In the genomic region with DNA sequence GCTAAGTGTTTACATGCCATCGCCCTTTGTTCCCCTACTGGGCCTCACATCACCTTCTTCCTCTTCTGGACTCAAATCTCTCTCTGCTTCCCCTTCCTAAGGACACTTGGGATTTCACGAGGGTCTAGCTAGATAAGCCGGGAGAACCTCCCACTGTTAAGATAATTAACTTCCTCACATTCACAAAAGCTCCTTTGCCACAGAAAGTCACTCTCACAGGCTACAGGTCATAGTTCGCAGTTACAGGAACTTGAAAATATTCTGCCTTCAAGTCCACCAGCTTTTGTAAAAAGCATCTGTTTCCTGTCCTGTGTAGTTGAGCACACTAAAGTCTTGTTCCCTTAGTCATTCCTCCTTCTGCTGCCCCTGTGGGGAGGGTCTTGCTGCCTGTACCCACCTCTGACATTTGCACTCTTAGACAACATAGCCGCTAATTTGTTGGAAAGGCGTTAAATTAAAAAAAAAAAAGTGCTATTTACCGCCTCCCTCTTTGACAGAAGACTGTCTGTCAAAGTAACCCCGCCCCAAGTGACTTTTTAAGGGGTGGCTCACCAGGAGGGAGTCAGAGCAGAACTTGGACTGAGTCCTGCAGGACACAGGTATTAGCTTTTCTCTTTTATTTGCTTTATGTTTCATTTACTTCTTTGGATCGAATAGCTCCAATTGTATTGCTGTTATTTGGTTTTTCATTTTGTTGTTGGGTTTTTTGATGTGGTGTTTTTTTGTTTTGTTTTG, we compare ENCODE assay signal across 8 cellular contexts. TPM values are rescaled to one million over a fixed set of nuclear protein-coding genes. Genes with fewer than 3 reads are reported as not detected.
DNase-seq lines count a peak whose midpoint lies in the region; ATAC-seq and TF ChIP-seq lines count a peak whose summit lies in the region.

No MANE protein-coding gene starts in this region.

- H3K4me3 ChIP-seq in HL-60 (replicated peaks; ENCODE audit: insufficient read depth, low read length), result no peak overlapping the region

- no peak for ATAC-seq in HG03342 (IDR thresholded peaks at IDR 0.05; ENCODE audit: unreplicated experiment)
- ATAC-seq in omental fat pad (ENCODE audit: low FRiP score), result no peak

- peak; percentile 98 for TF ChIP-seq POLR2A in GM15510 (IDR thresholded peaks at IDR 0.05; ENCODE audit: borderline replicate concordance, extremely low read depth, insufficient read length)

- H3K27ac ChIP-seq in HL-60 (replicated peaks), result peak overlapping the region; percentile 75

- TF ChIP-seq CTCF in HL-60 (IDR thresholded peaks at IDR 0.05; ENCODE audit: insufficient read depth, low read length), result no peak
- no peak for TF ChIP-seq CTCF in omental fat pad (IDR thresholded peaks at IDR 0.05)

- no peaks in the 10 kb centered on the region for H3K27me3 ChIP-seq in HL-60 (ENCODE audit: insufficient read depth, poor library complexity, severe bottlenecking)

- DNase-seq in HL-60 (ENCODE audit: low read depth in 1 of 2, low spot score in 1 of 2) (peak; percentile 69 to 85), glomerular endothelial cell (ENCODE audit: extremely low read depth, low read depth, low spot score) (peak; percentile 75), AG08396 (ENCODE audit: low spot score) (no peak), omental fat pad (ENCODE audit: low spot score) (no peak)
- peak; percentile 59 to 60 for DNase-seq in activated CD4-positive, alpha-beta T cell treated with anti-CD3 and anti-CD28 coated beads, Interleukin-2, amount 50 U/mL, for 4 hours
- DNase-seq in stimulated activated CD4-positive, alpha-beta T cell treated with anti-CD3 and anti-CD28 coated beads, TNF-alpha, amount 100 ng/mL, for 1 hour (ENCODE audit: low read depth in 3 of 3, low spot score in 1 of 3), result peak in 2 of 3 donors; percentile 45 to 55

RNA-seq across cellular contexts. Expression of a gene that starts 26.8 kb away (rescaled TPM):
- total RNA-seq in glomerular endothelial cell, result 8.8 and 9.7 TPM in 2 replicates
- 1 to 10 TPM in 2 of 4 donors, under 1 TPM in 2; 0.37 to 3.5 (median 1.4) TPM for total RNA-seq in omental fat pad

Comparison
In these comparisons a context has a peak if more than half of its experiments do, and no peak if none do; other contexts are left out.
1. DNase-seq: peak in HL-60 (2 of 2), activated CD4-positive, alpha-beta T cell treated with anti-CD3 and anti-CD28 coated beads, Interleukin-2, amount 50 U/mL, for 4 hours (2 of 2), glomerular endothelial cell (single experiment) and stimulated activated CD4-positive, alpha-beta T cell treated with anti-CD3 and anti-CD28 coated beads, TNF-alpha, amount 100 ng/mL, for 1 hour (2 of 3); none in AG08396 (single experiment) and omental fat pad (single experiment).